In the genomic region with DNA sequence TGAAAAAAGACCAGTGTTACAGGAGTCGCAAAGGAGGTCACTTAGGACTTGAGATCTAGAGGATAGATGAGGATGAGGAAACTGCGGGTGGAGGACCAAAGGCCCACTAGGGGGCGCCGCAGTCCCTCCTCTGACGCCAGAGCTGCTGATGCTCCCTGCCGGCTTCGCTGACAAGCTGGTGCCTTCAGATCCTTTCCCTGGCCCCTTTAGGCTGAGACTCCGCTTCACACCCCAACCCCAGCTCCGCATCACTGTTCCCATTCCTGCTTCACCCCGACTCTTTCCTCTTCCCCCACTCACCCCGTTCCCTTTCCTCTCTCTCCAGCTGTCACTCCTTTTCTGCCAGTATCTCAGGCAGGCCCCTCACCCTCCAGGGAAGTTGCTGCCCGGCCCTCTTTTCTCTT, we compare ENCODE assay signal across 8 cellular contexts. TPM values are rescaled to one million over a fixed set of nuclear protein-coding genes. Genes with fewer than 3 reads are reported as not detected.
DNase-seq lines count a peak whose midpoint lies in the region; ATAC-seq and TF ChIP-seq lines count a peak whose summit lies in the region.

No MANE protein-coding gene starts in this region.

- H3K36me3 Mint-ChIP-seq in immature natural killer cell, result peaks cover 5 to 27% (median 9%) of the 10 kb centered on the region in 3 donors

- H3K9me3 ChIP-seq in body of pancreas, result no peaks in the 10 kb centered on the region

- H3K27ac ChIP-seq in body of pancreas, result no peak overlapping the region

- in situ Hi-C loops in ACHN (cut with HindIII; ENCODE audit: low pct_ligation_motif_present, low pct_unique_long_range_greater_than_20kb, low sequenced_read_pairs), result no loop called here

- no peaks in the 10 kb centered on the region for H3K36me3 ChIP-seq in body of pancreas (replicated peaks in 1 of 2; ENCODE audit: insufficient read depth in 1 of 2, low read depth in 2 of 2)

- TF ChIP-seq CTCF in WI38 (IDR thresholded peaks at IDR 0.05; ENCODE audit: low read depth, low read length) (peak; percentile 81), body of pancreas (IDR thresholded peaks at IDR 0.05) (peak; percentile 65 to 86 (median 76))

- H3K27me3 ChIP-seq in body of pancreas, result peaks cover 0 to 10% of the 10 kb centered on the region in 2 donors

- H3K4me1 ChIP-seq in body of pancreas, result peaks cover 15% of the 10 kb centered on the region

- no peaks in the 10 kb centered on the region for H3K9me3 Mint-ChIP-seq in immature natural killer cell

- intact Hi-C loops in body of pancreas (cut with DNase I), result loop anchor here (5.0 kb wide), 2 partner anchors 33 to 143 kb away; no protein-coding TSS in a partner anchor

- H3K4me3 ChIP-seq in WI38 (ENCODE audit: low read depth, low read length) (no peak overlapping the region), body of pancreas (no peak overlapping the region)

- DNase-seq in ACHN (peak; percentile 80), NCI-H2196 treated with DMSO at 0.1 percent for 48 hours (lab: John Stamatoyannopoulos, UW; ENCODE audit: unreplicated experiment) (peak; percentile 26), body of pancreas (peak; percentile 77 to 87 (median 81)), immature natural killer cell (peak; percentile 48 to 56 (median 50))
- DNase-seq in stimulated activated CD4-positive, alpha-beta T cell treated with anti-CD3 and anti-CD28 coated beads, Interleukin-12 subunit alpha, Interleukin-12 subunit beta, amount 100 ng/mL, for 48 hours (ENCODE audit: low read depth in 2 of 3, low spot score in 1 of 3), result peak; percentile 66 to 75 (median 71)

- ATAC-seq in GM21723 (IDR thresholded peaks at IDR 0.05; ENCODE audit: unreplicated experiment) (peak; percentile 54), body of pancreas (peak; percentile 43), GM18870 (IDR thresholded peaks at IDR 0.05; ENCODE audit: unreplicated experiment) (no peak)

- peaks cover 16 to 17% (median 17%) of the 10 kb centered on the region in 3 donors for H3K27me3 Mint-ChIP-seq in immature natural killer cell (ENCODE audit: low read depth in 3 of 3)

- TF ChIP-seq POLR2A in body of pancreas (IDR thresholded peaks at IDR 0.05), result no peak

- peak overlapping the region in 1 of 6 donors; percentile 21 for H3K27ac Mint-ChIP-seq in immature natural killer cell

- WGBS in body of pancreas, 2 donors, result 24 to 33% methylated on average over 12 of the region's 12 CpGs

- H3K4me1 Mint-ChIP-seq in immature natural killer cell, result peaks cover 4 to 11% of the 10 kb centered on the region in 2 donors

- peak overlapping the region in 1 of 5 donors; percentile 15 for H3K4me3 Mint-ChIP-seq in immature natural killer cell

RNA-seq across cellular contexts. Expression of a gene that starts 4.3 kb away (rescaled TPM):
- not detected for total RNA-seq in body of pancreas
- polyA plus RNA-seq in immature natural killer cell, result not detected

RNA-seq across cellular contexts. Expression of a gene that starts 12.7 kb away (rescaled TPM):
- total RNA-seq in body of pancreas, result 10 to 100 TPM; 18.4 to 46.8 TPM
- 10 to 100 TPM; 29.1 to 57.4 (median 40.5) TPM for polyA plus RNA-seq in immature natural killer cell

RNA-seq across cellular contexts. Expression of a gene that starts 15.7 kb away (rescaled TPM):
- not detected for total RNA-seq in body of pancreas
- not detected for polyA plus RNA-seq in immature natural killer cell

RNA-seq across cellular contexts. Expression of a gene that starts 29.9 kb away (rescaled TPM):
- total RNA-seq in body of pancreas, result 10 to 100 TPM in 1 of 2 donors, 1 to 10 TPM in 1; 1.6 to 41.2 TPM
- polyA plus RNA-seq in immature natural killer cell, result not detected

RNA-seq across cellular contexts. Expression of a gene that starts 53.9 kb away (rescaled TPM):
- 1 to 10 TPM; 4.9 to 7.8 TPM for total RNA-seq in body of pancreas
- polyA plus RNA-seq in immature natural killer cell, result 1 to 10 TPM; 2.1 to 3.3 (median 3.0) TPM

Comparison
In these comparisons a context has a peak if more than half of its experiments do, and no peak if none do; other contexts are left out.
1. DNase-seq: peak in every context shown above with its lines; median percentile 81 in body of pancreas; 80 in ACHN; 71 in stimulated activated CD4-positive, alpha-beta T cell treated with anti-CD3 and anti-CD28 coated beads, Interleukin-12 subunit alpha, Interleukin-12 subunit beta, amount 100 ng/mL, for 48 hours; 50 in immature natural killer cell; 26 in NCI-H2196 treated with DMSO at 0.1 percent for 48 hours.